ENCODE assay signal across 24 cellular contexts in the genomic region with DNA sequence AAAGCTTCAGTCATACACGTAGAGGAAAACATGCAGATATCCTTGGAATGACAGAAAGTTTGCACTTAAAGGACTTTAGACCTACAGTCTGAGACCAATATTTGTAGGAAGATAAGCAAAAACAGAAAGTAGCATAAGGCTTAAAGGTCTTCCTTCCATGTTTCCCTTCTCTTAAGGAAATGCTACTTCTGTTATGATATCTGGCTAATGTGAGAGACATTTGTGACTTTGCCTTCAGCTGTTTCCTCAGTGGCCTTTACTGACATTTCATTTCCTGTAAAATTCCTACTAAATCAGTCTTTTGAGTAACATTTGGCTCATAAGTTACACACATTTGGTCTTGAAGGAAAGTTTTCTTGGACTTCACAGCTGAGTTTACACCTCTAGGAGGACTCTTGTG.
"Had no signal": no experiment of that assay in that cellular context is flagged by ENCODE, and none has a peak within 500 bp of the region (broad histone marks: within the 10 kb centered on the region; RNA-seq: fewer than 3 reads in every experiment).

No MANE protein-coding gene starts in this region.

- H3K27ac ChIP-seq: ascending aorta, brain microvascular endothelial cell, VCaP had no signal

- H3K4me1 ChIP-seq: ascending aorta had no signal

- ATAC-seq: activated naive CD4-positive, alpha-beta T cell treated with anti-CD3 and anti-CD28 coated beads, Interleukin-2, amount 50 U/mL, for 72 hours; activated T-cell treated with anti-CD3 and anti-CD28 coated beads, Interleukin-2, amount 50 U/mL, for 72 hours; esophagus mucosa; WTC11 had no signal

- H3K4me3 ChIP-seq: ascending aorta had no signal

- H3K27me3 ChIP-seq: ascending aorta, brain microvascular endothelial cell had no signal

- H3K9me3 ChIP-seq: ascending aorta had no signal

- DNase-seq: activated CD4-positive, alpha-beta memory T cell treated with anti-CD3 and anti-CD28 coated beads, Interleukin-2, amount 10 ng/mL, durations not matched to agents 7 days and 5 days; activated CD4-positive, alpha-beta T cell treated with anti-CD3 and anti-CD28 coated beads for 1 hour; activated CD4-positive, alpha-beta T cell treated with anti-CD3 and anti-CD28 coated beads for 4 hours; activated CD4-positive, alpha-beta T cell treated with anti-CD3 and anti-CD28 coated beads, Interleukin-2, amount 10 ng/mL, durations not matched to agents 7 days and 5 days; activated CD4-positive, alpha-beta T cell treated with anti-CD3 and anti-CD28 coated beads, Interleukin-2, amount 50 U/mL, for 4 hours; activated CD8-positive, alpha-beta memory T cell treated with anti-CD3 and anti-CD28 coated beads, Interleukin-2, amount 50 U/mL, for 48 hours; activated gamma-delta T cell; activated naive CD4-positive, alpha-beta T cell; activated naive CD4-positive, alpha-beta T cell treated with anti-CD3 and anti-CD28 coated beads, Interleukin-2, amount 10 ng/mL, durations not matched to agents 7 days and 5 days; activated naive CD8-positive, alpha-beta T cell treated with anti-CD3 and anti-CD28 coated beads, Interleukin-2, amount 10 ng/mL, durations not matched to agents 7 days and 5 days; activated T-cell treated with anti-CD3 and anti-CD28 coated beads for 4 hours; activated T-cell treated with anti-CD3 and anti-CD28 coated beads, Interleukin-2, amount 50 U/mL, for 24 hours; activated T-cell treated with anti-CD3 and anti-CD28 coated beads, Interleukin-2, amount 50 U/mL, for 72 hours; brain microvascular endothelial cell; caudate nucleus; effector CD8-positive, alpha-beta T cell; foreskin fibroblast; head of caudate nucleus; T-helper 2 cell had no signal

- H3K4me3 Mint-ChIP-seq: activated CD4-positive, alpha-beta memory T cell treated with anti-CD3 and anti-CD28 coated beads, Interleukin-2, amount 10 ng/mL, durations not matched to agents 7 days and 5 days; activated CD4-positive, alpha-beta T cell treated with anti-CD3 and anti-CD28 coated beads, Interleukin-2, amount 10 ng/mL, durations not matched to agents 7 days and 5 days; activated naive CD4-positive, alpha-beta T cell treated with anti-CD3 and anti-CD28 coated beads, Interleukin-2, amount 10 ng/mL, durations not matched to agents 7 days and 5 days; activated naive CD8-positive, alpha-beta T cell treated with anti-CD3 and anti-CD28 coated beads, Interleukin-2, amount 10 ng/mL, durations not matched to agents 7 days and 5 days; activated T-cell treated with anti-CD3 and anti-CD28 coated beads, Interleukin-2, amount 50 U/mL, for 24 hours; activated T-cell treated with anti-CD3 and anti-CD28 coated beads, Interleukin-2, amount 50 U/mL, for 72 hours; WTC11 had no signal

- H3K27me3 Mint-ChIP-seq: activated CD4-positive, alpha-beta memory T cell treated with anti-CD3 and anti-CD28 coated beads, Interleukin-2, amount 10 ng/mL, durations not matched to agents 7 days and 5 days; activated CD4-positive, alpha-beta T cell treated with anti-CD3 and anti-CD28 coated beads, Interleukin-2, amount 10 ng/mL, durations not matched to agents 7 days and 5 days; activated naive CD4-positive, alpha-beta T cell treated with anti-CD3 and anti-CD28 coated beads, Interleukin-2, amount 10 ng/mL, durations not matched to agents 7 days and 5 days; activated naive CD8-positive, alpha-beta T cell treated with anti-CD3 and anti-CD28 coated beads, Interleukin-2, amount 10 ng/mL, durations not matched to agents 7 days and 5 days; activated T-cell treated with anti-CD3 and anti-CD28 coated beads, Interleukin-2, amount 50 U/mL, for 24 hours had no signal

- H3K36me3 Mint-ChIP-seq: activated naive CD4-positive, alpha-beta T cell treated with anti-CD3 and anti-CD28 coated beads, Interleukin-2, amount 10 ng/mL, durations not matched to agents 7 days and 5 days; activated naive CD4-positive, alpha-beta T cell treated with anti-CD3 and anti-CD28 coated beads, Interleukin-2, amount 50 U/mL, for 72 hours; activated naive CD8-positive, alpha-beta T cell treated with anti-CD3 and anti-CD28 coated beads, Interleukin-2, amount 10 ng/mL, durations not matched to agents 7 days and 5 days; WTC11 had no signal

- H3K4me1 Mint-ChIP-seq: activated CD4-positive, alpha-beta memory T cell treated with anti-CD3 and anti-CD28 coated beads, Interleukin-2, amount 10 ng/mL, durations not matched to agents 7 days and 5 days; activated CD4-positive, alpha-beta T cell treated with anti-CD3 and anti-CD28 coated beads, Interleukin-2, amount 10 ng/mL, durations not matched to agents 7 days and 5 days; activated naive CD4-positive, alpha-beta T cell treated with anti-CD3 and anti-CD28 coated beads, Interleukin-2, amount 10 ng/mL, durations not matched to agents 7 days and 5 days; activated naive CD8-positive, alpha-beta T cell treated with anti-CD3 and anti-CD28 coated beads, Interleukin-2, amount 10 ng/mL, durations not matched to agents 7 days and 5 days had no signal

- H3K27ac Mint-ChIP-seq: activated CD4-positive, alpha-beta memory T cell treated with anti-CD3 and anti-CD28 coated beads, Interleukin-2, amount 10 ng/mL, durations not matched to agents 7 days and 5 days; activated CD4-positive, alpha-beta T cell treated with anti-CD3 and anti-CD28 coated beads, Interleukin-2, amount 10 ng/mL, durations not matched to agents 7 days and 5 days; activated naive CD4-positive, alpha-beta T cell treated with anti-CD3 and anti-CD28 coated beads, Interleukin-2, amount 10 ng/mL, durations not matched to agents 7 days and 5 days; activated naive CD4-positive, alpha-beta T cell treated with anti-CD3 and anti-CD28 coated beads, Interleukin-2, amount 50 U/mL, for 72 hours; activated naive CD8-positive, alpha-beta T cell treated with anti-CD3 and anti-CD28 coated beads, Interleukin-2, amount 10 ng/mL, durations not matched to agents 7 days and 5 days; activated T-cell treated with anti-CD3 and anti-CD28 coated beads, Interleukin-2, amount 50 U/mL, for 24 hours; activated T-cell treated with anti-CD3 and anti-CD28 coated beads, Interleukin-2, amount 50 U/mL, for 72 hours; WTC11 had no signal

- H3K36me3 ChIP-seq: ascending aorta, brain microvascular endothelial cell had no signal

- H3K9me3 Mint-ChIP-seq: activated CD4-positive, alpha-beta memory T cell treated with anti-CD3 and anti-CD28 coated beads, Interleukin-2, amount 10 ng/mL, durations not matched to agents 7 days and 5 days; activated CD4-positive, alpha-beta T cell treated with anti-CD3 and anti-CD28 coated beads, Interleukin-2, amount 10 ng/mL, durations not matched to agents 7 days and 5 days; activated naive CD4-positive, alpha-beta T cell treated with anti-CD3 and anti-CD28 coated beads, Interleukin-2, amount 10 ng/mL, durations not matched to agents 7 days and 5 days; activated naive CD4-positive, alpha-beta T cell treated with anti-CD3 and anti-CD28 coated beads, Interleukin-2, amount 50 U/mL, for 72 hours; activated T-cell treated with anti-CD3 and anti-CD28 coated beads, Interleukin-2, amount 50 U/mL, for 24 hours; activated T-cell treated with anti-CD3 and anti-CD28 coated beads, Interleukin-2, amount 50 U/mL, for 72 hours; WTC11 had no signal
